Comparison of ENCODE assay signal across 15 cellular contexts in the genomic region with DNA sequence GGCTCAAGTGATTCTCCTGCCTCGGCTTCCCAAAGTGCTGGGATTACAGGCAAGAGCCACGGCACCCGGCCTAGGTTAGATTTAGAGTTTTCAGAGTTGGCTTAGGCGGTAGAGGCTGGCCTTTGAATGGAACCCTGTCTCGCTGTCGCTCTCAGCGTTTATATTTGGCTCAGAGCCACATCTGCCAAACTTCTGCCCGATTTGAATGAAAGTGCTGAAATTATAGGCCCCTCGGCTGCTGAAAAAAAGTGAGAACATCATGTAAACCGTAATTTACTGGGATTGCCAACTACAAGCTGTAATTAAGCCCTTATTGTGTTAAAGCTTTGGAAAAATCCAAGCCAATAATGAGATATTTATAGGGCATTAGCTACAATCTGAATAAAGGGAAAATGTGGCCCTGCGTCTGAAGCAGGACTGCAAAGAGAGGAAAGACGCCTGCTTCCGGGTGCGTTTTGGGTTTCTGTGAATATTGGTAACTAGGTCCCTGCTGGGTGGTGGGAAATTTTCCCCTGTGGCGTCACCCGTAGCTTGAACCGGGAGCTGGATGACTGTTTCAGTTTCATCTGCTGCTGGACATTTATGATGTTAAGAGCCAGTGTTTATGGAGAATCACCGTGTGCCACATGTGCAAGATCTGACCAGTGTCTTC. TPM values are rescaled to one million over a fixed set of nuclear protein-coding genes. Genes with fewer than 3 reads are reported as not detected.
A peak's percentile ranks its signal among the peaks of the same experiment; 100 is the strongest.
DNase-seq lines count a peak whose midpoint lies in the region; ATAC-seq and TF ChIP-seq lines count a peak whose summit lies in the region.
"Had no signal": no experiment of that assay in that cellular context is flagged by ENCODE, and none has a peak within 500 bp of the region (broad histone marks: within the 10 kb centered on the region; RNA-seq: fewer than 3 reads in every experiment).

No MANE protein-coding gene starts in this region.

- no peaks in the 10 kb centered on the region for H3K27me3 Mint-ChIP-seq in T-helper 2 cell treated with Interferon-gamma antibody and Interleukin-4, amounts not matched to agents 5 μg/mL and 100 μg/mL, for 36 hours (ENCODE audit: low read depth)

- peaks cover 10% of the 10 kb centered on the region for H3K36me3 ChIP-seq in effector memory CD4-positive, alpha-beta T cell (ENCODE audit: control insufficient read depth, insufficient read depth, low read length)
- H3K36me3 ChIP-seq in neutrophil: peaks cover 4% of the 10 kb centered on the region
- H3K36me3 ChIP-seq in psoas muscle (ENCODE audit: insufficient read depth in 1 of 2, low read depth in 1 of 2): no peaks in the 10 kb centered on the region

- WGBS in psoas muscle, 3 donors: 71 to 79% (median 74%) methylated on average over 18 of the region's 18 CpGs

- no peak for DNase-seq in T-helper 2 cell treated with Interferon-gamma antibody and Interleukin-4, amounts not matched to agents 5 μg/mL and 100 μg/mL, for 36 hours (ENCODE audit: low spot score)
- no peak for DNase-seq in T-helper 2 cell
- peak; percentile 90 to 93 for DNase-seq in NCI-H2081 (lab: John Stamatoyannopoulos, UW)
- DNase-seq in effector memory CD4-positive, alpha-beta T cell: no peak
- DNase-seq in DMS 273 (lab: John Stamatoyannopoulos, UW; ENCODE audit: unreplicated experiment): no peak
- DNase-seq in psoas muscle: no peak
- no peak for DNase-seq in LoVo (ENCODE audit: low spot score)
- DNase-seq: activated effector memory CD4-positive, alpha-beta T cell treated with Interleukin-2 at 50 U/mL for 16 hours; dermis blood vessel endothelial cell; DMS79; SHP77; stimulated activated CD4-positive, alpha-beta T cell treated with anti-CD3 and anti-CD28 coated beads, Interleukin-2, amount 100 ng/mL, for 48 hours had no signal

- peak overlapping the region; percentile 14 for H3K27ac ChIP-seq in effector memory CD4-positive, alpha-beta T cell (ENCODE audit: insufficient read depth, low read length, poor library complexity, severe bottlenecking)
- H3K27ac ChIP-seq in neutrophil (peak overlapping the region; percentile 60), psoas muscle (no peak overlapping the region)

- peak overlapping the region; percentile 55 for H3K27ac Mint-ChIP-seq in T-helper 2 cell treated with Interferon-gamma antibody and Interleukin-4, amounts not matched to agents 5 μg/mL and 100 μg/mL, for 36 hours

- H3K4me3 Mint-ChIP-seq in T-helper 2 cell treated with Interferon-gamma antibody and Interleukin-4, amounts not matched to agents 5 μg/mL and 100 μg/mL, for 36 hours: no peak overlapping the region

- H3K9me3 ChIP-seq in effector memory CD4-positive, alpha-beta T cell (ENCODE audit: control insufficient read depth, low read length): no peaks in the 10 kb centered on the region
- no peaks in the 10 kb centered on the region for H3K9me3 ChIP-seq in neutrophil
- H3K9me3 ChIP-seq in psoas muscle: no peaks in the 10 kb centered on the region

- no peaks in the 10 kb centered on the region for H3K9me3 Mint-ChIP-seq in T-helper 2 cell treated with Interferon-gamma antibody and Interleukin-4, amounts not matched to agents 5 μg/mL and 100 μg/mL, for 36 hours

- peaks cover 24% of the 10 kb centered on the region for H3K4me1 ChIP-seq in effector memory CD4-positive, alpha-beta T cell (ENCODE audit: control insufficient read depth, insufficient read depth, low read length, poor library complexity, severe bottlenecking)
- H3K4me1 ChIP-seq in neutrophil (ENCODE audit: control insufficient read depth in 1 of 2, insufficient read depth in 1 of 2, low read depth in 1 of 2, low read length in 1 of 2) (peaks cover 60 to 75% of the 10 kb centered on the region in 2 experiments), psoas muscle (peaks cover 26% of the 10 kb centered on the region)

- peaks cover 31% of the 10 kb centered on the region for H3K36me3 Mint-ChIP-seq in T-helper 2 cell treated with Interferon-gamma antibody and Interleukin-4, amounts not matched to agents 5 μg/mL and 100 μg/mL, for 36 hours (ENCODE audit: low read depth)

- H3K27me3 ChIP-seq in effector memory CD4-positive, alpha-beta T cell (replicated peaks; ENCODE audit: control insufficient read depth, insufficient read depth, low read length, poor library complexity, severe bottlenecking): no peaks in the 10 kb centered on the region
- H3K27me3 ChIP-seq in neutrophil (no peaks in the 10 kb centered on the region), psoas muscle (ENCODE audit: insufficient read depth in 3 of 3, low read length in 2 of 3) (no peaks in the 10 kb centered on the region)

- H3K4me1 Mint-ChIP-seq in T-helper 2 cell treated with Interferon-gamma antibody and Interleukin-4, amounts not matched to agents 5 μg/mL and 100 μg/mL, for 36 hours (ENCODE audit: low read depth): peaks cover 39% of the 10 kb centered on the region

- intact Hi-C loops in psoas muscle (cut with DNase I): no loop called here

- ATAC-seq in psoas muscle: no peak
- ATAC-seq: activated CD4-positive, CD25-positive, alpha-beta regulatory T cell treated with anti-CD3 and anti-CD28 coated beads, Interleukin-2, amount 50 U/mL, for 24 hours; left lobe of liver had no signal

- H3K4me3 ChIP-seq in effector memory CD4-positive, alpha-beta T cell (ENCODE audit: insufficient read depth, low read depth, low read length, poor library complexity, severe bottlenecking): no peak overlapping the region
- H3K4me3 ChIP-seq in neutrophil (ENCODE audit: low read depth in 1 of 2, low read length in 1 of 2) (no peak overlapping the region), psoas muscle (no peak overlapping the region)

- TF ChIP-seq CTCF in neutrophil (IDR thresholded peaks at IDR 0.05) (no peak), psoas muscle (IDR thresholded peaks at IDR 0.05) (no peak)

RNA-seq across cellular contexts. Expression of gene DNM2, which starts 9.8 kb away (rescaled TPM):
- total RNA-seq in psoas muscle: 100 to 1,000 TPM; 117 to 143 (median 130) TPM
- 100 to 1,000 TPM in 1 of 3 donors, 10 to 100 TPM in 2; 70.6 to 149 (median 74.1) TPM for polyA plus RNA-seq in psoas muscle

RNA-seq across cellular contexts. Expression of gene QTRT1, which starts 26.5 kb away (rescaled TPM):
- total RNA-seq in psoas muscle: 10 to 100 TPM; 24.7 to 28.8 (median 27.1) TPM
- 10 to 100 TPM; 15.9 to 33.4 (median 28.6) TPM for polyA plus RNA-seq in psoas muscle

Comparison
In these comparisons a context has a peak if more than half of its experiments do, and no peak if none do; other contexts are left out.
1. DNase-seq: peak in NCI-H2081 (2 of 2); none in T-helper 2 cell treated with Interferon-gamma antibody and Interleukin-4, amounts not matched to agents 5 μg/mL and 100 μg/mL, for 36 hours (single experiment), T-helper 2 cell (0 of 5), effector memory CD4-positive, alpha-beta T cell (0 of 3), DMS 273 (single experiment), psoas muscle (0 of 2) and LoVo (single experiment).